11 cellular contexts compared by ENCODE assay signal in genomic region chr3:26622634-26623408, GRCh38. TPM values are rescaled to one million over a fixed set of nuclear protein-coding genes. Genes with fewer than 3 reads are reported as not detected.
DNase-seq lines count a peak whose midpoint lies in the region; ATAC-seq and TF ChIP-seq lines count a peak whose summit lies in the region.
"Had no signal": no experiment of that assay in that cellular context is flagged by ENCODE, and none has a peak within 500 bp of the region (broad histone marks: within the 10 kb centered on the region; RNA-seq: fewer than 3 reads in every experiment).

A gene with protein sequence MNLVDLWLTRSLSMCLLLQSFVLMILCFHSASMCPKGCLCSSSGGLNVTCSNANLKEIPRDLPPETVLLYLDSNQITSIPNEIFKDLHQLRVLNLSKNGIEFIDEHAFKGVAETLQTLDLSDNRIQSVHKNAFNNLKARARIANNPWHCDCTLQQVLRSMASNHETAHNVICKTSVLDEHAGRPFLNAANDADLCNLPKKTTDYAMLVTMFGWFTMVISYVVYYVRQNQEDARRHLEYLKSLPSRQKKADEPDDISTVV (plus strand): TSS chr3:26622772. CDS start chr3:26709673, 86,901 bp downstream.

- no peaks in the 10 kb centered on the region for H3K9me3 Mint-ChIP-seq in neural crest cell

- H3K27me3 Mint-ChIP-seq in neural crest cell (ENCODE audit: low read depth): peaks cover 91% of the 10 kb centered on the region

- no peak for TF ChIP-seq CTCF in foreskin keratinocyte (conservative IDR thresholded peaks at IDR 0.05)
- TF ChIP-seq CTCF in neural crest cell (conservative IDR thresholded peaks at IDR 0.05): peak; percentile 7

- H3K36me3 Mint-ChIP-seq in neural crest cell (ENCODE audit: low read depth): no peaks in the 10 kb centered on the region
- H3K36me3 Mint-ChIP-seq: CD4-positive, CD25-positive, alpha-beta regulatory T cell had no signal

- intact Hi-C loops in cardiac septum (cut with DNase I) (no loop called here), Right ventricle myocardium inferior (cut with DNase I) (no loop called here)

- peaks cover 27% of the 10 kb centered on the region for H3K4me1 Mint-ChIP-seq in neural crest cell
- H3K4me1 Mint-ChIP-seq: CD4-positive, CD25-positive, alpha-beta regulatory T cell had no signal

- no peak within 1 kb of the TSS for H3K27ac Mint-ChIP-seq in neural crest cell (ENCODE audit: unreplicated experiment)

- no peaks in the 10 kb centered on the region for H3K4me1 ChIP-seq in foreskin keratinocyte

- ATAC-seq in Right ventricle myocardium inferior (no peak), foreskin keratinocyte (peak; percentile 69), HG02588 (IDR thresholded peaks at IDR 0.05; ENCODE audit: unreplicated experiment) (no peak)

- H3K4me3 Mint-ChIP-seq in neural crest cell: peak within 1 kb of the TSS; percentile 86

- H3K27ac ChIP-seq in foreskin keratinocyte: no peak within 1 kb of the TSS

- DNase-seq in cardiac septum (ENCODE audit: low spot score) (peak; percentile 77), Right ventricle myocardium inferior (ENCODE audit: missing footprints) (no peak), foreskin keratinocyte (peak in 1 of 2 donors; percentile 6), neural crest cell (ENCODE audit: low read depth, low spot score) (peak; percentile 48), NCI-H526 treated with DMSO at 0.1 percent for 48 hours (lab: John Stamatoyannopoulos, UW) (no peak), NCI-H1092 treated with DMSO at 0.1 percent for 48 hours (lab: John Stamatoyannopoulos, UW) (no peak)
- no peak for DNase-seq in stimulated activated CD4-positive, alpha-beta T cell treated with anti-CD3 and anti-CD28 coated beads, Interleukin-4, amount 100 ng/mL, for 1 hour
- DNase-seq: activated CD8-positive, alpha-beta memory T cell treated with anti-CD3 and anti-CD28 coated beads, Interleukin-2, amount 50 U/mL, for 4 hours; CD4-positive, CD25-positive, alpha-beta regulatory T cell; erythroblast had no signal

- peaks cover 91% of the 10 kb centered on the region for H3K27me3 ChIP-seq in foreskin keratinocyte

RNA-seq across cellular contexts. Expression of the gene that starts here (rescaled TPM):
- total RNA-seq in cardiac septum (0.43 TPM), Right ventricle myocardium inferior (0.38 TPM), foreskin keratinocyte (not detected in 2 replicates), neural crest cell (0.16 and 0.54 TPM in 2 replicates)
- polyA plus RNA-seq in foreskin keratinocyte: not detected in 2 replicates
- total RNA-seq: CD4-positive, CD25-positive, alpha-beta regulatory T cell had no signal
- polyA plus RNA-seq: CD4-positive, CD25-positive, alpha-beta regulatory T cell had no signal

Comparison
In these comparisons a context has a peak if more than half of its experiments do, and no peak if none do; other contexts are left out.
1. Peak in DNase-seq in cardiac septum; RNA of the gene not detected or under 1 TPM.
2. Peak in ATAC-seq in foreskin keratinocyte; RNA of the gene not detected or under 1 TPM.
3. Peak in DNase-seq in neural crest cell; RNA of the gene not detected or under 1 TPM.